27 cellular contexts compared by ENCODE assay signal in genomic region chr3:15553749-15554148, GRCh38.
"Had no signal": no experiment of that assay in that cellular context is flagged by ENCODE, and none has a peak within 500 bp of the region (broad histone marks: within the 10 kb centered on the region; RNA-seq: fewer than 3 reads in every experiment).

No MANE protein-coding gene starts in this region.

- H3K4me3 ChIP-seq: adrenal gland, breast epithelium, SJSA1 had no signal

- H3K4me3 Mint-ChIP-seq: activated CD4-positive, alpha-beta memory T cell treated with anti-CD3 and anti-CD28 coated beads for 36 hours; activated CD4-positive, alpha-beta T cell treated with anti-CD3 and anti-CD28 coated beads, Interleukin-2, amount 10 ng/mL, durations not matched to agents 7 days and 5 days; activated naive CD4-positive, alpha-beta T cell treated with anti-CD3 and anti-CD28 coated beads for 36 hours; activated naive CD8-positive, alpha-beta T cell; activated T-helper 17 cell treated with anti-CD3 and anti-CD28 coated beads, Interleukin-2, amount 50 U/mL, for 72 hours; T-helper 1 cell treated with Interleukin-12 subunit alpha and Interleukin-12 subunit beta and Interleukin-4 antibody, amounts not matched to agents 30 μg/mL and 1 μg/mL, for 36 hours had no signal

- H3K36me3 ChIP-seq: adrenal gland, breast epithelium, SJSA1 had no signal

- H3K27ac Mint-ChIP-seq: activated CD4-positive, alpha-beta memory T cell treated with anti-CD3 and anti-CD28 coated beads for 36 hours; activated CD4-positive, alpha-beta T cell treated with anti-CD3 and anti-CD28 coated beads, Interleukin-2, amount 10 ng/mL, durations not matched to agents 7 days and 5 days; activated naive CD4-positive, alpha-beta T cell treated with anti-CD3 and anti-CD28 coated beads for 36 hours; activated naive CD8-positive, alpha-beta T cell; activated T-helper 17 cell treated with anti-CD3 and anti-CD28 coated beads, Interleukin-2, amount 50 U/mL, for 72 hours; T-helper 1 cell treated with Interleukin-12 subunit alpha and Interleukin-12 subunit beta and Interleukin-4 antibody, amounts not matched to agents 30 μg/mL and 1 μg/mL, for 36 hours had no signal

- H3K27me3 Mint-ChIP-seq: activated CD4-positive, alpha-beta memory T cell treated with anti-CD3 and anti-CD28 coated beads for 36 hours; activated CD4-positive, alpha-beta T cell treated with anti-CD3 and anti-CD28 coated beads, Interleukin-2, amount 10 ng/mL, durations not matched to agents 7 days and 5 days; activated naive CD8-positive, alpha-beta T cell; activated T-helper 17 cell treated with anti-CD3 and anti-CD28 coated beads, Interleukin-2, amount 50 U/mL, for 72 hours had no signal

- H3K4me1 ChIP-seq: breast epithelium, SJSA1 had no signal

- H3K9me3 Mint-ChIP-seq: activated CD4-positive, alpha-beta memory T cell treated with anti-CD3 and anti-CD28 coated beads for 36 hours; activated naive CD4-positive, alpha-beta T cell treated with anti-CD3 and anti-CD28 coated beads for 36 hours; activated T-helper 17 cell treated with anti-CD3 and anti-CD28 coated beads, Interleukin-2, amount 50 U/mL, for 72 hours had no signal

- DNase-seq: activated CD4-positive, alpha-beta memory T cell treated with anti-CD3 and anti-CD28 coated beads for 36 hours; activated CD4-positive, alpha-beta T cell treated with anti-CD3 and anti-CD28 coated beads, Interleukin-2, amount 10 ng/mL, durations not matched to agents 7 days and 5 days; activated CD4-positive, CD25-positive, alpha-beta regulatory T cell; activated CD8-positive, alpha-beta memory T cell treated with anti-CD3 and anti-CD28 coated beads for 24 hours; activated gamma-delta T cell; activated naive CD4-positive, alpha-beta T cell treated with anti-CD3 and anti-CD28 coated beads for 36 hours; activated T-cell treated with anti-CD3 and anti-CD28 coated beads for 4 hours; activated T-cell treated with anti-CD3 and anti-CD28 coated beads, Interleukin-2, amount 50 U/mL, for 48 hours; aorta; caudate nucleus; NCI-H1105 treated with DMSO at 0.1 percent for 48 hours; NCI-H1436 treated with DMSO at 0.1 percent for 48 hours; NCI-H187; NCI-H2081; NCI-H446; NCI-H524; PC-3; SHP77; T1000 had no signal

- ATAC-seq: activated T-helper 17 cell treated with anti-CD3 and anti-CD28 coated beads, Interleukin-2, amount 50 U/mL, for 72 hours; PC-3; SK-N-SH treated with all-trans-retinoic acid at 6 μM for 48 hours had no signal

- H3K27me3 ChIP-seq: adrenal gland, breast epithelium, SJSA1 had no signal

- H3K9me3 ChIP-seq: adrenal gland, breast epithelium, SJSA1 had no signal

- H3K27ac ChIP-seq: adrenal gland, breast epithelium, SJSA1, VCaP had no signal
